ENCODE assay signal across 14 cellular contexts in the genomic region with DNA sequence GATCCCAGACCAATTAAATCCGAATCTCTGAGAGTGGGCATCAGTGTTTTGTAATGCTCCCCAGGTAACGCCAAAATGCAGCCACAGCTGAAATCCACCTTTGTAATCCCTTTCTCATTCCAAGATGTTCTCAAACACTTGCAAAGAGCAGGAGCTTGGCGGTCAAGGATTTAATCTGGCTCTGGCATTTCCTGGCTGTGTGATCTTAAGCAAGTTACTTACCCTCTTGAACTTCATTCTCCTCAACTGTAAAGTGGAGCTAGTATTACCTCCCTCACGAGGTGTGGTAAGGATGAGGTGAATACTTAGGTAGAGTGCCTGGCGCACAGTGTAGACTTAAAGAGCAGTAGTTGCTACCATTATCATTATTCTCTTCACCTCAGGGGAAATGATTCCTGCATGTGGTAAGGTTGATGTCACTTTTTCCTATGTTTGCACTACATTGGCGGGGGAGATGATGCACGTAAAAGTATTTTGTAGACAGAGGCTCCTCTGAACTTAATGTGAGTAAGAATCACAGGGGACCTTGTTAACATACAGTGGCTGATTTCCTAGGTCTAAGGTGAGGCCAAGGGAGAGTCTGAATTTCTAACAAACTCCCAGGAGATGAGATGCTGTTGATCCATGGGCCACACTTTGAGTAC.
A peak's percentile ranks its signal among the peaks of the same experiment; 100 is the strongest.
DNase-seq lines count a peak whose midpoint lies in the region; ATAC-seq and TF ChIP-seq lines count a peak whose summit lies in the region.
"Had no signal": no experiment of that assay in that cellular context is flagged by ENCODE, and none has a peak within 500 bp of the region (broad histone marks: within the 10 kb centered on the region; RNA-seq: fewer than 3 reads in every experiment).

No MANE protein-coding gene starts in this region.

- no peaks in the 10 kb centered on the region for H3K27me3 ChIP-seq in PC-3 (ENCODE audit: low read length)
- H3K27me3 ChIP-seq in lung (ENCODE audit: control insufficient read depth, insufficient read depth), result no peaks in the 10 kb centered on the region
- no peaks in the 10 kb centered on the region for H3K27me3 ChIP-seq in CD8-positive, alpha-beta memory T cell (ENCODE audit: insufficient read depth, low read length, poor library complexity, severe bottlenecking)

- H3K4me3 Mint-ChIP-seq in CD8-positive, alpha-beta memory T cell, result no peak overlapping the region
- H3K4me3 Mint-ChIP-seq: CD14-positive monocyte had no signal

- H3K4me1 Mint-ChIP-seq in CD8-positive, alpha-beta memory T cell, result no peaks in the 10 kb centered on the region
- H3K4me1 Mint-ChIP-seq: CD14-positive monocyte had no signal

- H3K27ac ChIP-seq in HEK293 (ENCODE audit: extremely low read depth, low read depth, low read length) (no peak overlapping the region), PC-3 (ENCODE audit: low read length) (0 out of 2 replicates have a peak overlapping the region, but pooled peaks have one; percentile 18), lung (ENCODE audit: low read depth in 1 of 2, low read length in 1 of 2) (no peak overlapping the region)
- H3K27ac ChIP-seq in CD8-positive, alpha-beta memory T cell (ENCODE audit: low read depth, low read length), result no peak overlapping the region
- H3K27ac ChIP-seq: PC-9 had no signal

- TF ChIP-seq CTCF in HEK293 (tag by site-specific recombination; IDR thresholded peaks at IDR 0.05) (no peak), PC-3 (conservative IDR thresholded peaks at IDR 0.05; ENCODE audit: low read depth, low read length) (no peak), lung (IDR thresholded peaks at IDR 0.05; ENCODE audit: control extremely low read depth, extremely low read depth) (no peak), foreskin fibroblast (IDR thresholded peaks at IDR 0.05; ENCODE audit: low read depth, low read length) (no peak)

- H3K9me3 ChIP-seq in HEK293 (ENCODE audit: control insufficient read depth, insufficient read depth, low read depth, low read length) (no peaks in the 10 kb centered on the region), PC-3 (ENCODE audit: low read length) (no peaks in the 10 kb centered on the region), lung (ENCODE audit: control insufficient read depth in 2 of 2, insufficient read depth in 1 of 2, low read length in 1 of 2) (no peaks in the 10 kb centered on the region)
- H3K9me3 ChIP-seq in CD8-positive, alpha-beta memory T cell (ENCODE audit: low read length), result no peaks in the 10 kb centered on the region
- H3K9me3 ChIP-seq: Caco-2 had no signal

- POLR2A ChIA-PET in HEK293 (lab: Yijun Ruan, JAX) (no interaction called here), PC-3 (lab: Charles Lee; ENCODE audit: unreplicated experiment) (no interaction called here)
- POLR2A ChIA-PET in CD8-positive, alpha-beta memory T cell (lab: Charles Lee), result no interaction called here

- CTCF ChIA-PET in HEK293 (lab: Yijun Ruan, JAX), result interaction anchor here (0.6 to 1.2 kb wide), 2 partner anchors 17 to 69 kb away, joined by 3 to 10 read pairs; no protein-coding TSS in a partner anchor
- CTCF ChIA-PET in PC-3 (lab: Charles Lee), result no interaction called here
- CTCF ChIA-PET in CD8-positive, alpha-beta memory T cell (lab: Charles Lee), result no interaction called here

- no peak overlapping the region for H2AFZ ChIP-seq in PC-3 (ENCODE audit: low read length)
- H2AFZ ChIP-seq: PC-9 had no signal

- no peaks in the 10 kb centered on the region for H3K36me3 Mint-ChIP-seq in CD8-positive, alpha-beta memory T cell
- H3K36me3 Mint-ChIP-seq: CD14-positive monocyte had no signal

- no peaks in the 10 kb centered on the region for H3K36me3 ChIP-seq in HEK293 (ENCODE audit: control insufficient read depth in 2 of 2, insufficient read depth in 1 of 2, low read length in 2 of 2)
- no peaks in the 10 kb centered on the region for H3K36me3 ChIP-seq in PC-3 (ENCODE audit: low read depth, low read length)
- H3K36me3 ChIP-seq in lung (ENCODE audit: control insufficient read depth in 2 of 2, insufficient read depth in 2 of 2, low read length in 2 of 2), result no peaks in the 10 kb centered on the region
- no peaks in the 10 kb centered on the region for H3K36me3 ChIP-seq in CD8-positive, alpha-beta memory T cell (ENCODE audit: insufficient read depth, low read length)

- no peak overlapping the region for H3K27ac Mint-ChIP-seq in CD8-positive, alpha-beta memory T cell
- H3K27ac Mint-ChIP-seq: CD14-positive monocyte had no signal

- H4K20me1 ChIP-seq in PC-3 (ENCODE audit: low read length), result no peaks in the 10 kb centered on the region

- H3K79me2 ChIP-seq in PC-3 (ENCODE audit: low read length), result no peaks in the 10 kb centered on the region

- no peak overlapping the region for H3K4me2 ChIP-seq in PC-3 (ENCODE audit: low read length)
- H3K4me2 ChIP-seq: PC-9 had no signal

- no peak overlapping the region for H3K9ac ChIP-seq in PC-3 (ENCODE audit: low read length)

- DNase-seq in PC-3 (peak; percentile 46), iPS DF 4.7 (ENCODE audit: extremely low read depth, low spot score) (peak; percentile 46), lung (ENCODE audit: low spot score) (peak; percentile 36), foreskin fibroblast (no peak), mucosa of gallbladder (ENCODE audit: low spot score) (no peak)
- no peak for DNase-seq in CD8-positive, alpha-beta memory T cell
- DNase-seq: Caco-2, Kasumi-1, NCI-H1930, NCI-H510A treated with DMSO at 0.1 percent for 48 hours, PC-9 had no signal

- 71 to 82% methylated on average over 7 of the region's 7 CpGs for WGBS in lung, 2 donors

- H3K4me1 ChIP-seq in HEK293 (ENCODE audit: control insufficient read depth, insufficient read depth, low read length) (no peaks in the 10 kb centered on the region; the same call in 1 of the 2 replicates), PC-3 (ENCODE audit: insufficient read depth, low read length) (peaks cover 8% of the 10 kb centered on the region; the same call in 1 of the 2 replicates), lung (ENCODE audit: control insufficient read depth in 2 of 2, insufficient read depth in 2 of 2, low read length in 2 of 2) (no peaks in the 10 kb centered on the region)
- H3K4me1 ChIP-seq in CD8-positive, alpha-beta memory T cell (ENCODE audit: insufficient read depth, low read length), result no peaks in the 10 kb centered on the region
- H3K4me1 ChIP-seq: Caco-2 had no signal

- H3K4me3 ChIP-seq in HEK293 (ENCODE audit: low read depth, low read length), result no peak overlapping the region
- no peak overlapping the region for H3K4me3 ChIP-seq in PC-3 (ENCODE audit: low read length)
- no peak overlapping the region for H3K4me3 ChIP-seq in lung
- no peak overlapping the region for H3K4me3 ChIP-seq in foreskin fibroblast (ENCODE audit: low read depth in 1 of 2, low read length in 2 of 2)
- no peak overlapping the region for H3K4me3 ChIP-seq in CD8-positive, alpha-beta memory T cell (ENCODE audit: low read length)
- H3K4me3 ChIP-seq: PC-9 had no signal

- H3F3A ChIP-seq in PC-3 (ENCODE audit: low read length, unreplicated experiment), result no peaks in the 10 kb centered on the region

- ATAC-seq in PC-3 (peak; percentile 76), lung (ENCODE audit: insufficient read depth, low FRiP score) (peak; percentile 34), GM21423 (IDR thresholded peaks at IDR 0.05; ENCODE audit: unreplicated experiment) (no peak)

- no TSS peak for BruUV-seq in PC-3 (replicated peaks; lab: Mats Ljungman, UMichigan)

- peaks cover 10 to 26% of the 10 kb centered on the region in 2 donors for H3K27me3 Mint-ChIP-seq in CD8-positive, alpha-beta memory T cell

- no peaks in the 10 kb centered on the region for H3K9me2 ChIP-seq in PC-3 (replicated peaks; ENCODE audit: low read length)

- H3K9me3 Mint-ChIP-seq in CD8-positive, alpha-beta memory T cell, result no peaks in the 10 kb centered on the region

- intact Hi-C loops in PC-3 (cut with micrococcal nuclease), result no loop called here

TF ChIP-seq in HEK293, 187 proteins besides CTCF, POLR2A, EP300 and RAD21 (continues in another document):
- TF ChIP-seq TRIM28 (IDR thresholded peaks at IDR 0.05; ENCODE audit: borderline replicate concordance, low read length) (no peak), ZBTB21 (tag by site-specific recombination; IDR thresholded peaks at IDR 0.05) (no peak), ZNF350 (tag by site-specific recombination; IDR thresholded peaks at IDR 0.05) (no peak), ZNF610 (tag by site-specific recombination; IDR thresholded peaks at IDR 0.05; ENCODE audit: borderline replicate concordance) (no peak), KLF8 (tag by site-specific recombination; IDR thresholded peaks at IDR 0.05) (0 out of 2 replicates have a peak, but pooled peaks have one; percentile 19), ZNF221 (tag by site-specific recombination; IDR thresholded peaks at IDR 0.05; ENCODE audit: borderline replicate concordance) (no peak), OSR2 (tag by site-specific recombination; IDR thresholded peaks at IDR 0.05) (peak; percentile 89), GLIS1 (tag by site-specific recombination; IDR thresholded peaks at IDR 0.05) (peak; percentile 97), ZNF548 (tag by site-specific recombination; IDR thresholded peaks at IDR 0.05) (no peak), KLF7 (tag by site-specific recombination; IDR thresholded peaks at IDR 0.05; ENCODE audit: borderline replicate concordance) (no peak), ZNF16 (tag by site-specific recombination; IDR thresholded peaks at IDR 0.05; ENCODE audit: low read depth) (no peak), ZSCAN30 (tag by site-specific recombination; IDR thresholded peaks at IDR 0.05) (no peak), GFI1B (tag by site-specific recombination; IDR thresholded peaks at IDR 0.05) (no peak)
- TF ChIP-seq, protein P1, sequence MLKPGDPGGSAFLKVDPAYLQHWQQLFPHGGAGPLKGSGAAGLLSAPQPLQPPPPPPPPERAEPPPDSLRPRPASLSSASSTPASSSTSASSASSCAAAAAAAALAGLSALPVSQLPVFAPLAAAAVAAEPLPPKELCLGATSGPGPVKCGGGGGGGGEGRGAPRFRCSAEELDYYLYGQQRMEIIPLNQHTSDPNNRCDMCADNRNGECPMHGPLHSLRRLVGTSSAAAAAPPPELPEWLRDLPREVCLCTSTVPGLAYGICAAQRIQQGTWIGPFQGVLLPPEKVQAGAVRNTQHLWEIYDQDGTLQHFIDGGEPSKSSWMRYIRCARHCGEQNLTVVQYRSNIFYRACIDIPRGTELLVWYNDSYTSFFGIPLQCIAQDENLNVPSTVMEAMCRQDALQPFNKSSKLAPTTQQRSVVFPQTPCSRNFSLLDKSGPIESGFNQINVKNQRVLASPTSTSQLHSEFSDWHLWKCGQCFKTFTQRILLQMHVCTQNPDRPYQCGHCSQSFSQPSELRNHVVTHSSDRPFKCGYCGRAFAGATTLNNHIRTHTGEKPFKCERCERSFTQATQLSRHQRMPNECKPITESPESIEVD (tag by site-specific recombination; IDR thresholded peaks at IDR 0.05), result peak; percentile 14; the same call in 1 of the 2 replicates

Comparison
In these comparisons a context has a peak if more than half of its experiments do, and no peak if none do; other contexts are left out.
1. DNase-seq: peak in PC-3 (single experiment), iPS DF 4.7 (single experiment) and lung (single experiment); none in foreskin fibroblast (0 of 2), CD8-positive, alpha-beta memory T cell (0 of 5) and mucosa of gallbladder (single experiment).